In genomic region chr2:111246620-111247061, GRCh38 we compare ENCODE assay signal across 1 cellular context.
TF ChIP-seq lines count a peak whose summit lies in the region.

No MANE protein-coding gene starts in this region.

TF ChIP-seq in HepG2, 621 proteins besides CTCF, POLR2A, EP300 and RAD21 (continued from another document and continues in another):
- TF ChIP-seq KMT2A (CRISPR knock-in tag; IDR thresholded peaks at IDR 0.05) (peak; percentile 33; the same call in 1 of the 2 replicates), TAF15 (IDR thresholded peaks at IDR 0.05; ENCODE audit: low read depth, low read length, poor library complexity, severe bottlenecking) (no peak), ATF6 (CRISPR knock-in tag; conservative IDR thresholded peaks at IDR 0.05) (no peak), GABPA (IDR thresholded peaks at IDR 0.05; ENCODE audit: low read depth, low read length) (no peak), GABPA (CRISPR knock-in tag; IDR thresholded peaks at IDR 0.05; ENCODE audit: low read depth) (peak; percentile 43; the same call in 1 of the 2 replicates), IRF1 (CRISPR knock-in tag; IDR thresholded peaks at IDR 0.05; ENCODE audit: low read depth) (no peak), NFE2L1 (CRISPR knock-in tag; IDR thresholded peaks at IDR 0.05; ENCODE audit: borderline replicate concordance) (no peak), CHCHD3 (CRISPR knock-in tag; IDR thresholded peaks at IDR 0.05) (no peak), ELK4 (CRISPR knock-in tag; IDR thresholded peaks at IDR 0.05; ENCODE audit: borderline replicate concordance) (no peak), ZKSCAN5 (CRISPR knock-in tag; IDR thresholded peaks at IDR 0.05) (no peak), CENPBD1 (CRISPR knock-in tag; IDR thresholded peaks at IDR 0.05; ENCODE audit: borderline replicate concordance, low read depth) (no peak), CBX2 (IDR thresholded peaks at IDR 0.05; ENCODE audit: low read depth, low read length) (no peak), CBX2 (CRISPR knock-in tag; IDR thresholded peaks at IDR 0.05; ENCODE audit: low read depth) (no peak), ZNF282 (IDR thresholded peaks at IDR 0.05; ENCODE audit: partially characterized antibody) (no peak), ZNF597 (CRISPR knock-in tag; IDR thresholded peaks at IDR 0.05) (no peak), ZNF567 (CRISPR knock-in tag; IDR thresholded peaks at IDR 0.05; ENCODE audit: borderline replicate concordance) (peak; percentile 44; the same call in 1 of the 2 replicates), KDM5A (IDR thresholded peaks at IDR 0.05; ENCODE audit: borderline replicate concordance, low read length) (no peak), MYC (CRISPR knock-in tag; IDR thresholded peaks at IDR 0.05; ENCODE audit: borderline replicate concordance) (peak; percentile 68; the same call in 1 of the 2 replicates), HNF1B (CRISPR knock-in tag; IDR thresholded peaks at IDR 0.05) (peak; percentile 96), SIX4 (CRISPR knock-in tag; IDR thresholded peaks at IDR 0.05) (peak; percentile 29; the same call in 1 of the 2 replicates), NFE2 (CRISPR knock-in tag; IDR thresholded peaks at IDR 0.05) (no peak), ZNF382 (CRISPR knock-in tag; IDR thresholded peaks at IDR 0.05; ENCODE audit: borderline replicate concordance) (no peak), FOXP1 (IDR thresholded peaks at IDR 0.05) (no peak), FOXP1 (CRISPR knock-in tag; IDR thresholded peaks at IDR 0.05) (peak; percentile 83), KDM4B (CRISPR knock-in tag; IDR thresholded peaks at IDR 0.05) (peak; percentile 50; the same call in 1 of the 2 replicates), ZHX2 (IDR thresholded peaks at IDR 0.05; ENCODE audit: low read depth) (no peak), ZHX2 (CRISPR knock-in tag; IDR thresholded peaks at IDR 0.05; ENCODE audit: borderline replicate concordance) (no peak), HNF4A (CRISPR knock-in tag; IDR thresholded peaks at IDR 0.05) (peak; percentile 94), MXD4 (CRISPR knock-in tag; IDR thresholded peaks at IDR 0.05) (peak; percentile 82; the same call in 1 of the 2 replicates), ZNF552 (CRISPR knock-in tag; IDR thresholded peaks at IDR 0.05; ENCODE audit: borderline replicate concordance) (no peak), TP53 (CRISPR knock-in tag; conservative IDR thresholded peaks at IDR 0.05) (no peak), FLYWCH1 (CRISPR knock-in tag; IDR thresholded peaks at IDR 0.05) (no peak), SMC3 (IDR thresholded peaks at IDR 0.05; ENCODE audit: low read length) (peak; percentile 42; the same call in 1 of the 2 replicates), NRL (CRISPR knock-in tag; IDR thresholded peaks at IDR 0.05; ENCODE audit: borderline replicate concordance) (no peak; the same call in 1 of the 2 replicates), ZNF776 (CRISPR knock-in tag; IDR thresholded peaks at IDR 0.05) (no peak), FOXM1 (CRISPR knock-in tag; IDR thresholded peaks at IDR 0.05) (no peak), REST (IDR thresholded peaks at IDR 0.05; ENCODE audit: borderline replicate concordance in 1 of 2, low read depth in 1 of 2, low read length in 2 of 2) (no peak), MTERF4 (CRISPR knock-in tag; IDR thresholded peaks at IDR 0.05) (peak; percentile 64; the same call in 1 of the 2 replicates), ZBTB37 (CRISPR knock-in tag; IDR thresholded peaks at IDR 0.05) (no peak), CC2D1A (CRISPR knock-in tag; IDR thresholded peaks at IDR 0.05) (no peak), ZNF891 (CRISPR knock-in tag; IDR thresholded peaks at IDR 0.05) (peak; percentile 66; the same call in 1 of the 2 replicates), ZFYVE20 (CRISPR knock-in tag; IDR thresholded peaks at IDR 0.05; ENCODE audit: borderline replicate concordance, low read depth) (no peak), EED (CRISPR knock-in tag; IDR thresholded peaks at IDR 0.05) (no peak), ATF5 (CRISPR knock-in tag; IDR thresholded peaks at IDR 0.05; ENCODE audit: low read depth) (no peak)
